8 cellular contexts compared by ENCODE assay signal in the genomic region with DNA sequence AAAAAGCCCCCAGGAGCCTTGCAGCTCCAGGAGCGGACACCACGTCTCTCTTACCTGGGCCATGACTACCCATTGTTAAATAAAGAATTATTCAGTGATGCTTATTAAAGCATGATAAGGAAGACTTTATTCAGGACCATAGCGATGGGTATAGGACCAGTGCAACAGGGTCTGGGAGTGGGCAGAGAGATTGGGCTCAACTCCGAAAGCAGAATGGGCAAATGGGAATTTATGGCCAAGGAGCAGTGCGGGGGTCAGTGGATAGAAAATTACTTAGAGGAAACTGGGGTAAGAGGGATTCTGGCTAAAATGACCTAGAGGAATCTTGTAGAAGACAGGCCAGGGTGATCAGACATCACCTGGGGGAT. TPM values are rescaled to one million over a fixed set of nuclear protein-coding genes. Genes with fewer than 3 reads are reported as not detected.
DNase-seq lines count a peak whose midpoint lies in the region; ATAC-seq and TF ChIP-seq lines count a peak whose summit lies in the region.

No MANE protein-coding gene starts in this region.

- H3K9me2 ChIP-seq in HCT116 (ENCODE audit: insufficient read depth) (no peaks in the 10 kb centered on the region), hepatocyte (replicated peaks; ENCODE audit: insufficient read depth) (no peaks in the 10 kb centered on the region)

- H3K4me3 ChIP-seq in HCT116 (replicated peaks in 1 of 2; ENCODE audit: low read depth in 1 of 2, low read length in 2 of 2) (peak overlapping the region; percentile 99 to 100), hepatocyte (peak overlapping the region; percentile 22)

- POLR2A ChIA-PET in HCT116 (lab: Charles Lee) (no interaction called here), WTC11 (lab: Charles Lee) (no interaction called here)

- peak overlapping the region; percentile 99 for H3K4me3 Mint-ChIP-seq in WTC11
- peak overlapping the region; percentile 99 for H3K4me3 Mint-ChIP-seq in stimulated activated naive CD8-positive, alpha-beta T cell treated with anti-CD3 and anti-CD28 coated beads, Interleukin-15, amount 100 ng/mL, for 72 hours

- RAD21 ChIA-PET in HCT116 (lab: Charles Lee; ENCODE audit: low non-redundant PET in 1 of 2, low total read pairs in 2 of 2, uncharacterized antibody in 2 of 2, unreplicated experiment in 2 of 2) = no interaction called here

- no peak for TF ChIP-seq CTCF in HCT116 (IDR thresholded peaks at IDR 0.05 in 2 of 3, conservative IDR thresholded peaks at IDR 0.05 in 1 of 3; ENCODE audit: borderline replicate concordance in 1 of 3, insufficient read depth in 1 of 3, low read depth in 2 of 3, low read length in 2 of 3)
- no peak for TF ChIP-seq CTCF in WTC11 (IDR thresholded peaks at IDR 0.05)
- no peak for TF ChIP-seq CTCF in hepatocyte (IDR thresholded peaks at IDR 0.05; ENCODE audit: poor library complexity)

- DNase-seq in HCT116 (ENCODE audit: low read depth, low spot score) (no peak), WTC11 (ENCODE audit: low spot score) (no peak), hepatocyte (ENCODE audit: low spot score) (no peak), NCI-H187 (lab: John Stamatoyannopoulos, UW) (no peak), globus pallidus (ENCODE audit: low spot score) (no peak), AG08395 (ENCODE audit: low spot score) (no peak), NCI-H128 (lab: John Stamatoyannopoulos, UW; ENCODE audit: unreplicated experiment) (no peak)
- no peak for DNase-seq in stimulated activated naive CD8-positive, alpha-beta T cell treated with anti-CD3 and anti-CD28 coated beads, Interleukin-15, amount 100 ng/mL, for 72 hours

- H3K27ac ChIP-seq in HCT116 (ENCODE audit: low read depth, low read length) (no peak overlapping the region), hepatocyte (peak overlapping the region; percentile 22)

- peak overlapping the region; percentile 98 for H3K9ac ChIP-seq in HCT116 (ENCODE audit: low read length)

- H3K4me2 ChIP-seq in HCT116 (ENCODE audit: low read length) (peak overlapping the region; percentile 86), hepatocyte (peak overlapping the region; percentile 73)

- H3K79me2 ChIP-seq in HCT116 (ENCODE audit: insufficient read depth, low read length) (peaks cover 45% of the 10 kb centered on the region), hepatocyte (peaks cover 37% of the 10 kb centered on the region)

- no peak for TF ChIP-seq RAD21 in HCT116 (IDR thresholded peaks at IDR 0.05; ENCODE audit: low read depth)

- no peaks in the 10 kb centered on the region for H4K20me1 ChIP-seq in HCT116 (ENCODE audit: insufficient read depth)
- H4K20me1 ChIP-seq in hepatocyte (ENCODE audit: insufficient read depth, poor library complexity, severe bottlenecking) = no peaks in the 10 kb centered on the region

- H3K36me3 Mint-ChIP-seq in WTC11 = peaks cover 26% of the 10 kb centered on the region

- CTCF ChIA-PET in HCT116 (lab: Charles Lee) (no interaction called here), WTC11 (lab: Charles Lee) (interaction anchor here (1.2 to 1.8 kb wide), 2 partner anchors 14 to 432 kb away, joined by 3 to 6 read pairs; no protein-coding TSS in a partner anchor)

- H3K27me3 Mint-ChIP-seq in WTC11 (ENCODE audit: low read depth) = no peaks in the 10 kb centered on the region
- no peaks in the 10 kb centered on the region for H3K27me3 Mint-ChIP-seq in stimulated activated naive CD8-positive, alpha-beta T cell treated with anti-CD3 and anti-CD28 coated beads, Interleukin-15, amount 100 ng/mL, for 72 hours

- H3K36me3 ChIP-seq in HCT116 (ENCODE audit: control insufficient read depth in 1 of 2, insufficient read depth in 2 of 2, low read length in 2 of 2) (peaks cover 22 to 25% of the 10 kb centered on the region in 2 experiments; a peak in 3 of 4 replicates), hepatocyte (replicated peaks; ENCODE audit: insufficient read depth, low read depth) (no peaks in the 10 kb centered on the region)

- intact Hi-C loops in HCT116 (cut with micrococcal nuclease) = no loop called here

- peak overlapping the region; percentile 53 for H3K27ac Mint-ChIP-seq in WTC11
- peak overlapping the region; percentile 99 for H3K27ac Mint-ChIP-seq in stimulated activated naive CD8-positive, alpha-beta T cell treated with anti-CD3 and anti-CD28 coated beads, Interleukin-15, amount 100 ng/mL, for 72 hours

- peaks cover 15% of the 10 kb centered on the region for H3K4me1 Mint-ChIP-seq in WTC11
- peaks cover 36% of the 10 kb centered on the region for H3K4me1 Mint-ChIP-seq in stimulated activated naive CD8-positive, alpha-beta T cell treated with anti-CD3 and anti-CD28 coated beads, Interleukin-15, amount 100 ng/mL, for 72 hours

- peak overlapping the region; percentile 100 for H2AFZ ChIP-seq in HCT116 (ENCODE audit: low read depth, low read length, poor library complexity, severe bottlenecking)
- peak overlapping the region; percentile 84 for H2AFZ ChIP-seq in hepatocyte

- no peaks in the 10 kb centered on the region for H3K27me3 ChIP-seq in HCT116 (ENCODE audit: insufficient read depth, low read length)
- H3K27me3 ChIP-seq in hepatocyte = no peaks in the 10 kb centered on the region

- TF ChIP-seq POLR2A in HCT116 (IDR thresholded peaks at IDR 0.05; ENCODE audit: borderline replicate concordance, extremely low read depth, insufficient read depth, insufficient read length) = peak; percentile 2

- ATAC-seq in HCT116 (no peak), WTC11 (no peak)
- no peak for ATAC-seq in stimulated activated naive CD8-positive, alpha-beta T cell treated with anti-CD3 and anti-CD28 coated beads, Interleukin-15, amount 100 ng/mL, for 72 hours

- 58% methylated on average over 5 of the region's 5 CpGs for WGBS in hepatocyte (ENCODE audit: low lambda C conversion rate, missing lambda C conversion rate)

- H3K4me1 ChIP-seq in HCT116 (ENCODE audit: control insufficient read depth in 1 of 2, insufficient read depth in 2 of 2, low read length in 2 of 2) (peaks cover 8 to 16% of the 10 kb centered on the region in 2 experiments; a peak in 3 of 4 replicates), hepatocyte (ENCODE audit: insufficient read depth) (peaks cover 7% of the 10 kb centered on the region)

- no peaks in the 10 kb centered on the region for H3K9me3 Mint-ChIP-seq in WTC11
- no peaks in the 10 kb centered on the region for H3K9me3 Mint-ChIP-seq in stimulated activated naive CD8-positive, alpha-beta T cell treated with anti-CD3 and anti-CD28 coated beads, Interleukin-15, amount 100 ng/mL, for 72 hours

- no peaks in the 10 kb centered on the region for H3K9me3 ChIP-seq in HCT116 (ENCODE audit: control insufficient read depth in 1 of 2, insufficient read depth in 1 of 2, low read depth in 1 of 2, low read length in 2 of 2)
- no peaks in the 10 kb centered on the region for H3K9me3 ChIP-seq in hepatocyte (ENCODE audit: low read depth)

- no TSS peak for BruUV-seq in HCT116 (replicated peaks; lab: Mats Ljungman, UMichigan)

TF ChIP-seq in HCT116, 20 proteins besides CTCF, POLR2A, EP300 and RAD21 (continues in another document):
- TF ChIP-seq ELF1 (IDR thresholded peaks at IDR 0.05; ENCODE audit: borderline replicate concordance, low read depth) = no peak
- TF ChIP-seq EZH2phosphoT487 (IDR thresholded peaks at IDR 0.05; ENCODE audit: borderline replicate concordance) = no peak
- no peak for TF ChIP-seq ZBTB33 (IDR thresholded peaks at IDR 0.05; ENCODE audit: extremely low read depth, insufficient replicate concordance, low read length)
- TF ChIP-seq FOSL1 (IDR thresholded peaks at IDR 0.05; ENCODE audit: low read depth) = no peak
- TF ChIP-seq EZH2 (IDR thresholded peaks at IDR 0.05) = no peak

TF ChIP-seq in WTC11, 78 proteins besides CTCF, POLR2A, EP300 and RAD21 (continues in another document):
- TF ChIP-seq RORB (CRISPR knock-in tag; IDR thresholded peaks at IDR 0.05) (no peak), SMAD3 (CRISPR knock-in tag; IDR thresholded peaks at IDR 0.05; ENCODE audit: borderline replicate concordance) (no peak), CREM (CRISPR knock-in tag; IDR thresholded peaks at IDR 0.05) (no peak), ZNF396 (CRISPR knock-in tag; IDR thresholded peaks at IDR 0.05; ENCODE audit: borderline replicate concordance) (no peak), SMAD4 (CRISPR knock-in tag; IDR thresholded peaks at IDR 0.05) (no peak), GRHL2 (CRISPR knock-in tag; IDR thresholded peaks at IDR 0.05; ENCODE audit: insufficient replicate concordance, severe bottlenecking) (no peak), PRRX2 (CRISPR knock-in tag; IDR thresholded peaks at IDR 0.05) (no peak), JUN (CRISPR knock-in tag; IDR thresholded peaks at IDR 0.05) (no peak), HMGA2 (CRISPR knock-in tag; IDR thresholded peaks at IDR 0.05) (no peak), GTF2I (CRISPR knock-in tag; conservative IDR thresholded peaks at IDR 0.05) (no peak), ZNF232 (CRISPR knock-in tag; IDR thresholded peaks at IDR 0.05) (no peak), SOX15 (CRISPR knock-in tag; IDR thresholded peaks at IDR 0.05) (no peak), NR2C2 (CRISPR knock-in tag; IDR thresholded peaks at IDR 0.05) (no peak), AR (CRISPR knock-in tag; IDR thresholded peaks at IDR 0.05) (no peak), EMX1 (CRISPR knock-in tag; IDR thresholded peaks at IDR 0.05) (no peak)

RNA-seq across cellular contexts. Expression of gene ATP5PO, which starts 0.6 kb away (rescaled TPM):
- 238 TPM for total RNA-seq in HCT116 (2021; ENCODE audit: unreplicated experiment)
- polyA plus RNA-seq in HCT116 (2012) = 214 and 306 TPM in 2 replicates
- total RNA-seq in WTC11 (2021) = 264 to 296 TPM (median 293 TPM) in 3 replicates
- total RNA-seq in hepatocyte = 208 and 215 TPM in 2 replicates
- polyA plus RNA-seq in hepatocyte = 311 and 354 TPM in 2 replicates
